Comparison of ENCODE assay signal across 12 cellular contexts in genomic region chr2:109134741-109135571, GRCh38. TPM values are rescaled to one million over a fixed set of nuclear protein-coding genes. Genes with fewer than 3 reads are reported as not detected.
DNase-seq lines count a peak whose midpoint lies in the region; ATAC-seq, FAIRE-seq and TF ChIP-seq lines count a peak whose summit lies in the region.
"Had no signal": no experiment of that assay in that cellular context is flagged by ENCODE, and none has a peak within 500 bp of the region (broad histone marks: within the 10 kb centered on the region; RNA-seq: fewer than 3 reads in every experiment).

No MANE protein-coding gene starts in this region.

- in situ Hi-C loops in GM13977 (cut with MboI; ENCODE audit: low pct_unique_long_range_greater_than_20kb, low sequenced_read_pairs, unreplicated experiment) = loop anchor here (10.0 kb wide), 1 partner anchor 370 kb away; no protein-coding TSS in a partner anchor

- H3K36me3 Mint-ChIP-seq in neural progenitor cell = no peaks in the 10 kb centered on the region
- H3K36me3 Mint-ChIP-seq: mesothelial cell of epicardium had no signal

- no peak for TF ChIP-seq CTCF in neural progenitor cell (IDR thresholded peaks at IDR 0.05)
- TF ChIP-seq CTCF in GM13977 (IDR thresholded peaks at IDR 0.05; ENCODE audit: extremely low read depth, insufficient read depth, missing control alignments) = no peak

- POLR2A ChIA-PET in HEK293T (lab: Yijun Ruan, JAX) = no interaction called here

- no peak overlapping the region for H3K4me3 ChIP-seq in Karpas-422 (ENCODE audit: low read length)
- no peak overlapping the region for H3K4me3 ChIP-seq in neural progenitor cell

- H3K4me2 ChIP-seq in Karpas-422 (ENCODE audit: low read depth, low read length, poor library complexity, severe bottlenecking) (peak overlapping the region; percentile 4), neural progenitor cell (no peak overlapping the region)

- H3F3A ChIP-seq in neural progenitor cell (ENCODE audit: low read depth) = peaks cover 9% of the 10 kb centered on the region

- H4K20me1 ChIP-seq in Karpas-422 (ENCODE audit: insufficient read depth, low read depth, low read length) (no peaks in the 10 kb centered on the region), neural progenitor cell (ENCODE audit: low read depth) (peaks cover 29% of the 10 kb centered on the region)

- CTCF ChIA-PET in HEK293T (lab: Yijun Ruan, JAX) = no interaction called here

- H3K4me1 Mint-ChIP-seq in neural progenitor cell = peaks cover 77% of the 10 kb centered on the region

- peak overlapping the region; percentile 70 for H3K27ac Mint-ChIP-seq in neural progenitor cell
- H3K27ac Mint-ChIP-seq: mesothelial cell of epicardium, T-helper 17 cell had no signal

- H2AFZ ChIP-seq in Karpas-422 (ENCODE audit: low read length) = no peak overlapping the region
- no peak overlapping the region for H2AFZ ChIP-seq in neural progenitor cell (replicated peaks)

- H3K9ac ChIP-seq in Karpas-422 (ENCODE audit: low read length) (no peak overlapping the region), neural progenitor cell (no peak overlapping the region)

- no peaks in the 10 kb centered on the region for H3K36me3 ChIP-seq in Karpas-422 (ENCODE audit: insufficient read depth, low read length)
- no peaks in the 10 kb centered on the region for H3K36me3 ChIP-seq in neural progenitor cell

- H3K27me3 Mint-ChIP-seq in neural progenitor cell (ENCODE audit: insufficient read depth, low read depth) = peaks cover 13% of the 10 kb centered on the region

- H3K79me2 ChIP-seq in Karpas-422 (ENCODE audit: low read length) = no peaks in the 10 kb centered on the region
- H3K79me2 ChIP-seq in neural progenitor cell (ENCODE audit: low read depth) = no peaks in the 10 kb centered on the region

- H3K27me3 ChIP-seq in Karpas-422 (ENCODE audit: low read length) = no peaks in the 10 kb centered on the region
- peaks cover 56% of the 10 kb centered on the region for H3K27me3 ChIP-seq in neural progenitor cell

- no peak for DNase-seq in GM18507 (ENCODE audit: extremely low spot score, insufficient read length, low read depth)
- DNase-seq in Karpas-422 = no peak
- DNase-seq in neural progenitor cell (ENCODE audit: low spot score) = no peak
- DNase-seq in HEK293T (ENCODE audit: extremely low spot score) = no peak
- DNase-seq in GM13977 (ENCODE audit: low spot score) = no peak
- DNase-seq in activated gamma-delta T cell treated with Interleukin-2 at 50 U/mL for 16 hours = no peak
- DNase-seq in pons (ENCODE audit: low spot score) = no peak
- DNase-seq: NCI-H1436 treated with DMSO at 0.1 percent for 48 hours, right cardiac atrium, T-helper 17 cell had no signal

- H3K9me3 ChIP-seq in Karpas-422 (ENCODE audit: low read length) (no peaks in the 10 kb centered on the region), neural progenitor cell (ENCODE audit: low read depth) (no peaks in the 10 kb centered on the region)

- peak overlapping the region; percentile 63 for H3K4me3 Mint-ChIP-seq in neural progenitor cell
- H3K4me3 Mint-ChIP-seq: mesothelial cell of epicardium, T-helper 17 cell had no signal

- ATAC-seq in GM21619 (IDR thresholded peaks at IDR 0.05; ENCODE audit: unreplicated experiment) = peak; percentile 73
- ATAC-seq: T-helper 17 cell had no signal

- H3K9me3 Mint-ChIP-seq in neural progenitor cell = no peaks in the 10 kb centered on the region
- H3K9me3 Mint-ChIP-seq: mesothelial cell of epicardium had no signal

- FAIRE-seq in GM18507 (lab: Jason Lieb, UNC) = peak; percentile 72

- H3K4me1 ChIP-seq in Karpas-422 (ENCODE audit: low read length) (peaks cover 56% of the 10 kb centered on the region), neural progenitor cell (peaks cover 34% of the 10 kb centered on the region)

- no peak overlapping the region for H3K27ac ChIP-seq in Karpas-422 (ENCODE audit: low read length)
- no peak overlapping the region for H3K27ac ChIP-seq in neural progenitor cell

- H3K9me2 ChIP-seq in Karpas-422 (replicated peaks; ENCODE audit: insufficient read depth, low read length) = no peaks in the 10 kb centered on the region

TF ChIP-seq in HEK293T, 16 proteins besides CTCF, POLR2A, EP300 and RAD21:
- TF ChIP-seq SP1 (IDR thresholded peaks at IDR 0.05) (no peak), SUZ12 (IDR thresholded peaks at IDR 0.05) (no peak), TARDBP (IDR thresholded peaks at IDR 0.05) (no peak), NFRKB (IDR thresholded peaks at IDR 0.05) (no peak), L3MBTL2 (conservative IDR thresholded peaks at IDR 0.05) (no peak), BHLHE40 (IDR thresholded peaks at IDR 0.05; ENCODE audit: borderline replicate concordance) (no peak), PKNOX1 (IDR thresholded peaks at IDR 0.05) (no peak), CTBP1 (IDR thresholded peaks at IDR 0.05; ENCODE audit: borderline replicate concordance) (no peak), ELF4 (IDR thresholded peaks at IDR 0.05) (no peak), ZNF384 (IDR thresholded peaks at IDR 0.05) (no peak)

RNA-seq across cellular contexts. Expression of gene SH3RF3, which starts 6.0 kb away (rescaled TPM):
- total RNA-seq in Karpas-422 (2014; rRNA removed; shearing (Covaris generic); ENCODE audit: low replicate concordance) = 0.11 and 0.34 TPM in 2 replicates
- 0.28 TPM in 2 replicates for total RNA-seq in neural progenitor cell (ENCODE audit: low replicate concordance)
